In the genomic region with DNA sequence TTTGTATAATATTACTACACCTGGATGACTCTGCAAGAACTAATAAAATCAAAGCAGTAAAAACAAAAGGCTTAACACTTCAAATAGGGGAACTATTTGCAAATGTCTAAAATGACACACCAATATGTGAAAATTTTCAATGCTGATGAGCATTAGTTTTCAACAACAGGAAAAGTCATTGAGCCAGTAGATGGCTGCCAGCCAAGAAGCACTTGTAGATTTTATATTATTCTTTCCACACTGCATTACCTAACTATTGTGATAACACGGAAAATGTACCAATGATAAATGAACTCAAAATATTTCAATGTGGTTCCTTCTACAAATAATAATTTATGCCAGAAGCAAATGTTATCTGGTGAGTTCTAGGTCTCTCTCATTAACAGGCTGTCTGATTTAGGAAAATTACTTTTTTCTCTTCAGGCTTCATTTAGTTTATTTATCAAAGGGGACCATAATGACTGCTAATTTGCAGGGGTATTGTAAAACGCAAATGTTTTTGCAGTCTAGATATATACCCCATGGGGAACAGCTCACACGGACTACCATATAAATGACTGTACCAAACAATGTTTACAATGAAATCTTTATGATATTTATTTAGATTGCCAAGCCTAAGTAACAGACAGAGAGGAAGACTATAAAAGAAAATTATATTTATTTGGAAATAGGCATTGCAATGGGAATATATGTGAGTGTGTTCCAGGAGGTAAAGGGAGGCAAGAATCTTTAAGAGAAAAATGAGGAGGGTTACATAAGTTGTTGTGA, we compare ENCODE assay signal across 19 cellular contexts.
DNase-seq lines count a peak whose midpoint lies in the region; ATAC-seq and TF ChIP-seq lines count a peak whose summit lies in the region.
"Had no signal": no experiment of that assay in that cellular context is flagged by ENCODE, and none has a peak within 500 bp of the region (broad histone marks: within the 10 kb centered on the region; RNA-seq: fewer than 3 reads in every experiment).

No MANE protein-coding gene starts in this region.

- POLR2A ChIA-PET in naive thymus-derived CD4-positive, alpha-beta T cell (lab: Charles Lee) = no interaction called here

- no peaks in the 10 kb centered on the region for H3K36me3 Mint-ChIP-seq in naive thymus-derived CD4-positive, alpha-beta T cell
- H3K36me3 Mint-ChIP-seq: activated naive CD4-positive, alpha-beta T cell treated with anti-CD3 and anti-CD28 coated beads, Interleukin-2, amount 10 ng/mL, durations not matched to agents 7 days and 5 days had no signal

- no peak overlapping the region for H3K4me3 ChIP-seq in naive thymus-derived CD4-positive, alpha-beta T cell (ENCODE audit: low read length)
- H3K4me3 ChIP-seq: PC-9 had no signal

- in situ Hi-C loops in GM13976 (cut with MboI; ENCODE audit: low sequenced_read_pairs, unreplicated experiment) = no loop called here

- CTCF ChIA-PET in naive thymus-derived CD4-positive, alpha-beta T cell (lab: Charles Lee) = no interaction called here

- H3K27ac Mint-ChIP-seq in naive thymus-derived CD4-positive, alpha-beta T cell = no peak overlapping the region
- H3K27ac Mint-ChIP-seq: activated CD8-positive, alpha-beta T cell treated with anti-CD3 and anti-CD28 coated beads for 36 hours; activated naive CD4-positive, alpha-beta T cell treated with anti-CD3 and anti-CD28 coated beads, Interleukin-2, amount 10 ng/mL, durations not matched to agents 7 days and 5 days; activated T-cell treated with anti-CD3 and anti-CD28 coated beads, Interleukin-2, amount 50 U/mL, for 24 hours; nephron had no signal

- peak; percentile 26 for DNase-seq in NCI-H1048 (lab: John Stamatoyannopoulos, UW)
- DNase-seq in NCI-H2081 (lab: John Stamatoyannopoulos, UW) = peak; percentile 74 to 90
- DNase-seq in SHP77 (lab: John Stamatoyannopoulos, UW) = peak; percentile 28 to 42
- DNase-seq in renal cortical epithelial cell (ENCODE audit: low read depth) = peak; percentile 9
- no peak for DNase-seq in GM13976 (ENCODE audit: low spot score)
- DNase-seq in naive thymus-derived CD4-positive, alpha-beta T cell = no peak
- DNase-seq in hippocampal formation (lab: John Stamatoyannopoulos, UW) = no peak
- DNase-seq: activated CD8-positive, alpha-beta T cell treated with anti-CD3 and anti-CD28 coated beads for 36 hours; activated naive CD4-positive, alpha-beta T cell treated with anti-CD3 and anti-CD28 coated beads, Interleukin-2, amount 10 ng/mL, durations not matched to agents 7 days and 5 days; activated T-cell treated with anti-CD3 and anti-CD28 coated beads, Interleukin-2, amount 50 U/mL, for 24 hours; foreskin fibroblast; left cardiac atrium; MM.1S; NCI-H524 treated with DMSO at 0.1 percent for 48 hours; PC-9; small intestine; stimulated activated CD4-positive, alpha-beta T cell treated with anti-CD3 and anti-CD28 coated beads, Interleukin-4, amount 100 ng/mL, for 1 hour; T-helper 2 cell had no signal

- no peak overlapping the region for H3K4me3 Mint-ChIP-seq in naive thymus-derived CD4-positive, alpha-beta T cell
- H3K4me3 Mint-ChIP-seq: activated CD8-positive, alpha-beta T cell treated with anti-CD3 and anti-CD28 coated beads for 36 hours; activated naive CD4-positive, alpha-beta T cell treated with anti-CD3 and anti-CD28 coated beads, Interleukin-2, amount 10 ng/mL, durations not matched to agents 7 days and 5 days; activated T-cell treated with anti-CD3 and anti-CD28 coated beads, Interleukin-2, amount 50 U/mL, for 24 hours; nephron had no signal

- intact Hi-C loops in naive thymus-derived CD4-positive, alpha-beta T cell (cut with micrococcal nuclease) = no loop called here

- no peaks in the 10 kb centered on the region for H3K27me3 Mint-ChIP-seq in naive thymus-derived CD4-positive, alpha-beta T cell
- H3K27me3 Mint-ChIP-seq: activated CD8-positive, alpha-beta T cell treated with anti-CD3 and anti-CD28 coated beads for 36 hours; activated naive CD4-positive, alpha-beta T cell treated with anti-CD3 and anti-CD28 coated beads, Interleukin-2, amount 10 ng/mL, durations not matched to agents 7 days and 5 days; activated T-cell treated with anti-CD3 and anti-CD28 coated beads, Interleukin-2, amount 50 U/mL, for 24 hours had no signal

- no peaks in the 10 kb centered on the region for H3K4me1 ChIP-seq in naive thymus-derived CD4-positive, alpha-beta T cell (ENCODE audit: control insufficient read depth in 2 of 2, insufficient read depth in 2 of 2, low read length in 2 of 2)

- no peak for TF ChIP-seq CTCF in GM13976 (IDR thresholded peaks at IDR 0.05; ENCODE audit: borderline replicate concordance, control extremely low read depth, extremely low read depth, insufficient read depth, missing control alignments)

- ATAC-seq in naive thymus-derived CD4-positive, alpha-beta T cell = no peak
- ATAC-seq: activated CD8-positive, alpha-beta T cell treated with anti-CD3 and anti-CD28 coated beads for 36 hours had no signal

- no peaks in the 10 kb centered on the region for H3K4me1 Mint-ChIP-seq in naive thymus-derived CD4-positive, alpha-beta T cell
- H3K4me1 Mint-ChIP-seq: activated naive CD4-positive, alpha-beta T cell treated with anti-CD3 and anti-CD28 coated beads, Interleukin-2, amount 10 ng/mL, durations not matched to agents 7 days and 5 days; nephron had no signal

- H3K9me3 Mint-ChIP-seq in naive thymus-derived CD4-positive, alpha-beta T cell = peaks cover 0 to 7% (median 0%) of the 10 kb centered on the region in 11 donors
- H3K9me3 Mint-ChIP-seq: activated CD8-positive, alpha-beta T cell treated with anti-CD3 and anti-CD28 coated beads for 36 hours; activated naive CD4-positive, alpha-beta T cell treated with anti-CD3 and anti-CD28 coated beads, Interleukin-2, amount 10 ng/mL, durations not matched to agents 7 days and 5 days; activated T-cell treated with anti-CD3 and anti-CD28 coated beads, Interleukin-2, amount 50 U/mL, for 24 hours; nephron had no signal

- no peaks in the 10 kb centered on the region for H3K27me3 ChIP-seq in naive thymus-derived CD4-positive, alpha-beta T cell (ENCODE audit: control insufficient read depth in 2 of 2, insufficient read depth in 2 of 2, low read length in 2 of 2)

- H3K36me3 ChIP-seq in naive thymus-derived CD4-positive, alpha-beta T cell (ENCODE audit: control insufficient read depth in 2 of 3, insufficient read depth in 3 of 3, low read length in 3 of 3) = no peaks in the 10 kb centered on the region

- no peak overlapping the region for H3K27ac ChIP-seq in naive thymus-derived CD4-positive, alpha-beta T cell (ENCODE audit: low read depth, low read length)
- H3K27ac ChIP-seq: PC-9 had no signal

- peaks cover 0 to 4% (median 0%) of the 10 kb centered on the region in 3 experiments for H3K9me3 ChIP-seq in naive thymus-derived CD4-positive, alpha-beta T cell (ENCODE audit: control insufficient read depth in 2 of 3, low read length in 3 of 3)

Comparison
In these comparisons a context has a peak if more than half of its experiments do, and no peak if none do; other contexts are left out.
1. DNase-seq: peak in NCI-H1048 (single experiment), NCI-H2081 (2 of 2), SHP77 (2 of 2) and renal cortical epithelial cell (single experiment); none in GM13976 (single experiment), naive thymus-derived CD4-positive, alpha-beta T cell (0 of 9) and hippocampal formation (0 of 2).